ENCODE assay signal across 8 cellular contexts in the genomic region with DNA sequence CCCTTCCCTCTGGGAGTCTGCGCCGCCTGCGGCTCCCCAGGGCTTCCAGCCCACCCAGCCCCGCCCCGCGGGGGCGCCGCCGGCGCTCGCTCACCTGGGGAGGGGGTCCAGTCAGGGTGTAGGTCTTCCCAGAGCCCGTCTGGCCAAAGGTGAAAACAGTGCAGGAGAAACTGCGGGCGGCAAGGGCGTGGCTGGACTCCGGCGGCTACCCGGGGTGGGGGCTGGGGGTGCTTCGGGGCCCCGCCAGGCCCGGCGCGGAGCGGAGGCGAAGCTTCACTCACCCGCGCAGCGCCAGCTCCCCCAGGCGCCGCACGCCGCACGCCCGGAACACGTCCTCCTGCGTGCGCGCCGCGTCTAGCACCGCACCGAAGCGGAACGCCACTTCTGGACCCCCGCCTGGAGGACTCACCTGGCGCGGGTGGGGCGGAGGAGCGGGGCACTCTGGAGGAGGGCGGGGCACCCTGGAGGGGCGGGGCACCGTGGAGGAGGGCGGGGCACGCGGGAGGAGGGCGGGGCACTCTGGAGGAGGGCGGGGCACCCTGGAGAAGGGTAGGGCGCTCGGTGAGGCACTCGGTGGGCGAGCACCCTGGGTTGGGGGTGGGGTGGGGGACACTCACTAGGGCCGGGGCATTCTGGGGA. TPM values are rescaled to one million over a fixed set of nuclear protein-coding genes. Genes with fewer than 3 reads are reported as not detected.
DNase-seq lines count a peak whose midpoint lies in the region; ATAC-seq and TF ChIP-seq lines count a peak whose summit lies in the region.

No MANE protein-coding gene starts in this region.

- H2AFZ ChIP-seq in smooth muscle cell (ENCODE audit: low read depth), result no peak overlapping the region

- H3K9me3 Mint-ChIP-seq in MCF 10A (ENCODE audit: unreplicated experiment), result peaks cover 8% of the 10 kb centered on the region
- H3K9me3 Mint-ChIP-seq in activated naive CD8-positive, alpha-beta T cell treated with anti-CD3 and anti-CD28 coated beads, Interleukin-2, amount 10 ng/mL, durations not matched to agents 7 days and 5 days, result peaks cover 2% of the 10 kb centered on the region

- H3K79me2 ChIP-seq in smooth muscle cell (ENCODE audit: low read depth), result no peaks in the 10 kb centered on the region

- POLR2A ChIA-PET in MCF 10A (lab: Yijun Ruan, JAX), result no interaction called here
- POLR2A ChIA-PET in activated naive CD8-positive, alpha-beta T cell treated with anti-CD3 and anti-CD28 coated beads, Interleukin-2, amount 10 ng/mL, durations not matched to agents 7 days and 5 days (lab: Charles Lee), result no interaction called here

- CTCF ChIA-PET in MCF 10A (lab: Yijun Ruan, JAX), result interaction anchor here (5.6 kb wide), 1 partner anchor 15 kb away, joined by 36 read pairs; no protein-coding TSS in a partner anchor

- H3K9me3 ChIP-seq in iPS-20b (ENCODE audit: insufficient read depth, low read depth, low read length) (0 out of 2 replicates have a peak, but pooled peaks cover 3% of the 10 kb centered on the region), smooth muscle cell (replicated peaks; ENCODE audit: low read depth) (no peaks in the 10 kb centered on the region)

- H3K4me1 Mint-ChIP-seq in MCF 10A (ENCODE audit: insufficient read depth, unreplicated experiment), result no peaks in the 10 kb centered on the region
- H3K4me1 Mint-ChIP-seq in activated naive CD8-positive, alpha-beta T cell treated with anti-CD3 and anti-CD28 coated beads, Interleukin-2, amount 10 ng/mL, durations not matched to agents 7 days and 5 days, result peaks cover 1% of the 10 kb centered on the region

- H3K27me3 ChIP-seq in iPS-20b (ENCODE audit: insufficient read depth, low read length) (peaks cover 54% of the 10 kb centered on the region), smooth muscle cell (ENCODE audit: low read depth) (peaks cover 26% of the 10 kb centered on the region)

- no TSS peak for BruUV-seq in MCF 10A (replicated peaks; lab: Mats Ljungman, UMichigan)

- no peak overlapping the region for H3K4me3 Mint-ChIP-seq in MCF 10A (ENCODE audit: unreplicated experiment)
- H3K4me3 Mint-ChIP-seq in activated naive CD8-positive, alpha-beta T cell treated with anti-CD3 and anti-CD28 coated beads, Interleukin-2, amount 10 ng/mL, durations not matched to agents 7 days and 5 days, result no peak overlapping the region

- H3K9ac ChIP-seq in iPS-20b (ENCODE audit: low read depth, low read length) (no peak overlapping the region), smooth muscle cell (ENCODE audit: low read depth) (no peak overlapping the region)

- peak overlapping the region; percentile 93 for H3K4me2 ChIP-seq in smooth muscle cell

- intact Hi-C loops in MCF 10A (cut with micrococcal nuclease), result no loop called here

- peak overlapping the region; percentile 63 for H3K4me3 ChIP-seq in iPS-20b (ENCODE audit: low read length)
- H3K4me3 ChIP-seq in smooth muscle cell, result peak overlapping the region; percentile 53

- in situ Hi-C loops in T47D (cut with HindIII; ENCODE audit: low pct_unique_long_range_greater_than_20kb, low sequenced_read_pairs), result no loop called here

- DNase-seq in T47D (ENCODE audit: low read depth in 1 of 2, low spot score in 1 of 2) (peak; percentile 62 to 84), MCF 10A (ENCODE audit: unreplicated experiment) (no peak), smooth muscle cell (lab: John Stamatoyannopoulos, UW; ENCODE audit: unreplicated experiment) (no peak), ureter (ENCODE audit: low spot score) (no peak), midbrain (lab: John Stamatoyannopoulos, UW) (no peak), NCI-H2107 (lab: John Stamatoyannopoulos, UW) (no peak)
- peak; percentile 49 for DNase-seq in activated naive CD8-positive, alpha-beta T cell treated with anti-CD3 and anti-CD28 coated beads, Interleukin-2, amount 10 ng/mL, durations not matched to agents 7 days and 5 days

- TF ChIP-seq CTCF in MCF 10A (IDR thresholded peaks at IDR 0.05; ENCODE audit: unreplicated experiment) (no peak), smooth muscle cell (IDR thresholded peaks at IDR 0.05; ENCODE audit: borderline replicate concordance, insufficient read depth, poor library complexity, severe bottlenecking) (no peak)

- H3F3A ChIP-seq in smooth muscle cell (ENCODE audit: low read depth), result peaks cover 6% of the 10 kb centered on the region

- peaks cover 5% of the 10 kb centered on the region for H3K27me3 Mint-ChIP-seq in MCF 10A (ENCODE audit: insufficient read depth, unreplicated experiment)
- H3K27me3 Mint-ChIP-seq in activated naive CD8-positive, alpha-beta T cell treated with anti-CD3 and anti-CD28 coated beads, Interleukin-2, amount 10 ng/mL, durations not matched to agents 7 days and 5 days, result peaks cover 35% of the 10 kb centered on the region

- H3K27ac ChIP-seq in iPS-20b (ENCODE audit: low read length), result no peak overlapping the region
- H3K27ac ChIP-seq in smooth muscle cell (ENCODE audit: low read depth), result no peak overlapping the region

- H3K4me1 ChIP-seq in iPS-20b (ENCODE audit: insufficient read depth, low read length), result peaks cover 5% of the 10 kb centered on the region; the same call in 1 of the 2 replicates
- no peaks in the 10 kb centered on the region for H3K4me1 ChIP-seq in smooth muscle cell (ENCODE audit: low read depth)

- no peaks in the 10 kb centered on the region for H4K20me1 ChIP-seq in smooth muscle cell (ENCODE audit: low read depth)

- H3K27ac Mint-ChIP-seq in MCF 10A (ENCODE audit: low read depth, unreplicated experiment), result no peak overlapping the region
- H3K27ac Mint-ChIP-seq in activated naive CD8-positive, alpha-beta T cell treated with anti-CD3 and anti-CD28 coated beads, Interleukin-2, amount 10 ng/mL, durations not matched to agents 7 days and 5 days, result no peak overlapping the region

- WGBS in smooth muscle cell (ENCODE audit: low lambda C conversion rate), result 2% methylated on average over 34 of the region's 62 CpGs

- H3K36me3 Mint-ChIP-seq in MCF 10A (ENCODE audit: insufficient read depth, unreplicated experiment), result no peaks in the 10 kb centered on the region
- no peaks in the 10 kb centered on the region for H3K36me3 Mint-ChIP-seq in activated naive CD8-positive, alpha-beta T cell treated with anti-CD3 and anti-CD28 coated beads, Interleukin-2, amount 10 ng/mL, durations not matched to agents 7 days and 5 days

- H3K36me3 ChIP-seq in iPS-20b (ENCODE audit: insufficient read depth, low read depth, low read length) (no peaks in the 10 kb centered on the region), smooth muscle cell (ENCODE audit: low read depth) (no peaks in the 10 kb centered on the region)

- ATAC-seq in activated naive CD8-positive, alpha-beta T cell treated with anti-CD3 and anti-CD28 coated beads, Interleukin-2, amount 10 ng/mL, durations not matched to agents 7 days and 5 days (ENCODE audit: low read depth), result peak; percentile 65

RNA-seq across cellular contexts. Expression of a gene that starts 1.0 kb away (rescaled TPM):
- total RNA-seq in MCF 10A (2022), result not detected in 2 replicates
- total RNA-seq in activated naive CD8-positive, alpha-beta T cell treated with anti-CD3 and anti-CD28 coated beads, Interleukin-2, amount 10 ng/mL, durations not matched to agents 7 days and 5 days, result not detected
- total RNA-seq in smooth muscle cell, result 0.09 TPM in 1 of 2 replicates, not detected in the other
- polyA plus RNA-seq in smooth muscle cell, result 0.21 TPM in 1 of 2 replicates, not detected in the other
- 6.4 TPM for total RNA-seq in ureter

RNA-seq across cellular contexts. Expression of a gene that starts 20.0 kb away (rescaled TPM):
- total RNA-seq in MCF 10A (2022), result not detected in 2 replicates
- total RNA-seq in activated naive CD8-positive, alpha-beta T cell treated with anti-CD3 and anti-CD28 coated beads, Interleukin-2, amount 10 ng/mL, durations not matched to agents 7 days and 5 days, result not detected
- not detected in 2 replicates for total RNA-seq in smooth muscle cell
- 0.35 and 0.46 TPM in 2 replicates for polyA plus RNA-seq in smooth muscle cell
- 0.99 TPM for total RNA-seq in ureter

RNA-seq across cellular contexts. Expression of a gene that starts 57.2 kb away (rescaled TPM):
- 1.3 and 2.9 TPM in 2 replicates for total RNA-seq in MCF 10A (2022)
- 1 to 10 TPM; 1.7 to 1.9 TPM for total RNA-seq in activated naive CD8-positive, alpha-beta T cell treated with anti-CD3 and anti-CD28 coated beads, Interleukin-2, amount 10 ng/mL, durations not matched to agents 7 days and 5 days
- total RNA-seq in smooth muscle cell, result 18.1 and 20.7 TPM in 2 replicates
- polyA plus RNA-seq in smooth muscle cell, result 19.9 and 33.5 TPM in 2 replicates
- total RNA-seq in ureter, result 59.2 TPM

Comparison
In these comparisons a context has a peak if more than half of its experiments do, and no peak if none do; other contexts are left out.
1. DNase-seq: peak in T47D (2 of 2) and activated naive CD8-positive, alpha-beta T cell treated with anti-CD3 and anti-CD28 coated beads, Interleukin-2, amount 10 ng/mL, durations not matched to agents 7 days and 5 days (single experiment); none in MCF 10A (single experiment), smooth muscle cell (single experiment), ureter (single experiment), midbrain (single experiment) and NCI-H2107 (single experiment).